Comparison of ENCODE assay signal across 8 cellular contexts in the genomic region with DNA sequence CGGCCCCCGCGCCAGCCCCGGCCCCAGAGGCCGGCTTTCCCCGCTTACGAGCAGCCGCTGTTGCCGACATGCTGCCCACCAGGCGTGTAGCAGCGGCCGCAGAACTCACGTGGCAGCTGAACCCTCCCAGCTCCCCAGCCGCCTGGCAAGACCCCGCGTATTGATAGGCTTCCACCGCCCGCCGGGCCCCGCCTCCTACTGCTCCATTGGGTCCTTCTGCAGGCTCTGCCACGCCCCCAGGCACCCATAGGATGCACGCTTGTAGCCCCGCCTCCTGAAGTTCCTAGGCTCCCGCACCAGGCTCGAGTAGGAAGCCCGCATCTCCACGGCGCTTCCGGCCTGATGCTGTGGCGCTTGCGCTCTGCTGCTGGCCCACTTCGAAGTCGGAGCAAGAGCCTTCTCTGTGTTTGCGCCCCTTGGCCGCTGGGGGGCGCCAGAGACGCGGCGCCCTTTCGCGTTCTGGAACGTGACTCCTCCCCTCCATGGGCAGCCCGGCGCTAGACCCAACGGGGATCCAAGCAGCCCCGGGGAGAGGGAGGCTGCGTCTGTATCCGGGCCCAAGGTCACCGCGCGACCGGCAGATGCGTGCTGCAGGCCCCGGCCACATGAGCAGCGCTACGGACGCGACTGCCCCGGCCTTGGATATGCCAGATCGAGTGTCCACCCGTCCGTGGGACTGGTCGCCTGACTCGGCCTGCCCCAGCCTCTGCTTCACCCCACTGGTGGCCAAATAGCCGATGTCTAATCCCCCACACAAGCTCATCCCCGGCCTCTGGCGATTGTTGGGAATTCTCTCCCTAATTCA. TPM values are rescaled to one million over a fixed set of nuclear protein-coding genes. Genes with fewer than 3 reads are reported as not detected.
DNase-seq lines count a peak whose midpoint lies in the region; ATAC-seq, FAIRE-seq and TF ChIP-seq lines count a peak whose summit lies in the region.

A gene (plus strand): TSS at position 566 of the 805 bp plus-strand sequence. CDS start 993 bp downstream, outside the sequence.
A gene with protein sequence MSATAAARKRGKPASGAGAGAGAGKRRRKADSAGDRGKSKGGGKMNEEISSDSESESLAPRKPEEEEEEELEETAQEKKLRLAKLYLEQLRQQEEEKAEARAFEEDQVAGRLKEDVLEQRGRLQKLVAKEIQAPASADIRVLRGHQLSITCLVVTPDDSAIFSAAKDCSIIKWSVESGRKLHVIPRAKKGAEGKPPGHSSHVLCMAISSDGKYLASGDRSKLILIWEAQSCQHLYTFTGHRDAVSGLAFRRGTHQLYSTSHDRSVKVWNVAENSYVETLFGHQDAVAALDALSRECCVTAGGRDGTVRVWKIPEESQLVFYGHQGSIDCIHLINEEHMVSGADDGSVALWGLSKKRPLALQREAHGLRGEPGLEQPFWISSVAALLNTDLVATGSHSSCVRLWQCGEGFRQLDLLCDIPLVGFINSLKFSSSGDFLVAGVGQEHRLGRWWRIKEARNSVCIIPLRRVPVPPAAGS (minus strand): TSS at position 107 of the 805 bp plus-strand sequence. CDS start 37 bp downstream, at position 70.

- peak; percentile 100 for DNase-seq in CD14-positive monocyte (ENCODE audit: low spot score)
- peak; percentile 95 for DNase-seq in NCI-H748 treated with DMSO at 0.1 percent for 48 hours (lab: John Stamatoyannopoulos, UW)
- DNase-seq in activated CD4-positive, alpha-beta T cell treated with anti-CD3 and anti-CD28 coated beads, Interleukin-2, amount 50 U/mL, for 4 hours, result peak; percentile 99 to 100
- DNase-seq in dermis blood vessel endothelial cell, result peak; percentile 100
- peak; percentile 99 for DNase-seq in HepG2 (ENCODE audit: low spot score)
- DNase-seq in stimulated activated CD4-positive, alpha-beta T cell treated with anti-CD3 and anti-CD28 coated beads, Interleukin-4, amount 100 ng/mL, for 24 hours, result peak; percentile 100

- peaks cover 17 to 24% of the 10 kb centered on the region in 2 donors for H3K36me3 Mint-ChIP-seq in CD14-positive monocyte

- H3K36me3 ChIP-seq in HepG2 (replicated peaks in 1 of 2; ENCODE audit: control insufficient read depth in 1 of 2, insufficient read depth in 2 of 2, low read length in 2 of 2), result peaks cover 8 to 18% of the 10 kb centered on the region in 2 experiments; a peak in 3 of 5 replicates

- peaks cover 28% of the 10 kb centered on the region for H3K79me2 ChIP-seq in HepG2 (ENCODE audit: insufficient read depth, low read length)

- no peaks in the 10 kb centered on the region for H3K27me3 Mint-ChIP-seq in CD14-positive monocyte (ENCODE audit: low read depth in 3 of 3)

- H3K4me1 Mint-ChIP-seq in CD14-positive monocyte, result peaks cover 28% of the 10 kb centered on the region

- no peaks in the 10 kb centered on the region; the same call in 1 of the 2 replicates for H4K20me1 ChIP-seq in HepG2 (ENCODE audit: insufficient read depth, low read length)

- ATAC-seq in GM19351 (IDR thresholded peaks at IDR 0.05; ENCODE audit: unreplicated experiment) (peak; percentile 89), HG03558 (IDR thresholded peaks at IDR 0.05; ENCODE audit: extremely low read depth, unreplicated experiment) (peak; percentile 85), HepG2 (peak; percentile 88)

- H3K9me3 Mint-ChIP-seq in CD14-positive monocyte, result peaks cover 0 to 2% (median 0%) of the 10 kb centered on the region in 7 donors

- H3K4me1 ChIP-seq in HepG2 (ENCODE audit: insufficient read depth, low read length), result peaks cover 33% of the 10 kb centered on the region

- peak within 1 kb of the TSS; percentile 93 for H3K9ac ChIP-seq in HepG2 (ENCODE audit: insufficient read depth, low read depth, low read length)

- no TSS peak for BruUV-seq in HepG2 (replicated peaks; lab: Mats Ljungman, UMichigan)

- POLR2A ChIA-PET in HepG2 (lab: Yijun Ruan, JAX), result interaction anchor here (0.7 to 4.5 kb wide), 20 partner anchors 9 to 442 kb away, joined by 3 to 173 read pairs (median 8); a partner anchor contains a TSS

- TF ChIP-seq POLR2A in HepG2 (IDR thresholded peaks at IDR 0.05; ENCODE audit: insufficient read depth in 1 of 2, low read depth in 2 of 2, low read length in 2 of 2), result peak in 1 of 2 experiments; percentile 45; a peak in 1 of 4 replicates

- H2AFZ ChIP-seq in HepG2 (ENCODE audit: low read length), result no peak within 1 kb of the TSS

- TF ChIP-seq RAD21 in HepG2 (CRISPR knock-in tag; IDR thresholded peaks at IDR 0.05), result peak; percentile 99

- TF ChIP-seq EP300 in HepG2 (IDR thresholded peaks at IDR 0.05; ENCODE audit: low read depth in 2 of 2, low read length in 2 of 2), result peak in 1 of 2 experiments; percentile 20; a peak in 1 of 4 replicates
- no peak for TF ChIP-seq EP300 in HepG2 (CRISPR knock-in tag; IDR thresholded peaks at IDR 0.05; ENCODE audit: borderline replicate concordance)

- intact Hi-C loops in CD14-positive monocyte (cut with micrococcal nuclease), result loop anchor here (2.0 to 5.0 kb wide), 5 partner anchors 33 to 200 kb away; a partner anchor contains a TSS
- intact Hi-C loops in HepG2 (cut with micrococcal nuclease; ENCODE audit: unreplicated experiment), result loop anchor here (1.0 to 2.0 kb wide), 3 partner anchors 32 to 53 kb away; a partner anchor contains a TSS

- H3K4me3 Mint-ChIP-seq in CD14-positive monocyte, result peak within 1 kb of the TSS; percentile 86 to 90

- peak; percentile 97 for FAIRE-seq in HepG2 (lab: Jason Lieb, UNC)

- H3K27ac Mint-ChIP-seq in CD14-positive monocyte, result peak within 1 kb of the TSS; percentile 74 to 91 (median 84)

- H3K4me2 ChIP-seq in HepG2 (ENCODE audit: low read depth, low read length), result peak within 1 kb of the TSS; percentile 95

- CTCF ChIA-PET in HepG2 (lab: Yijun Ruan, JAX; ENCODE audit: low intra/inter-chr PET ratio, low total read pairs), result interaction anchor here (1.2 to 2.1 kb wide), 4 partner anchors 33 to 59 kb away, joined by 3 to 34 read pairs (median 14); a partner anchor contains a TSS

- peak; percentile 98 for TF ChIP-seq CTCF in CD14-positive monocyte (IDR thresholded peaks at IDR 0.05)
- TF ChIP-seq CTCF in HepG2 (CRISPR knock-in tag; IDR thresholded peaks at IDR 0.05), result peak; percentile 100

- no peaks in the 10 kb centered on the region; a peak in 1 of 5 replicates for H3K27me3 ChIP-seq in HepG2 (ENCODE audit: control insufficient read depth in 1 of 2, insufficient read depth in 2 of 2, low read length in 2 of 2)

- H3K27ac ChIP-seq in HepG2 (ENCODE audit: extremely low read length, insufficient read depth, low read length), result peak within 1 kb of the TSS; percentile 93

- no peaks in the 10 kb centered on the region for H3K9me3 ChIP-seq in HepG2 (ENCODE audit: low read length)

- in situ Hi-C loops in HepG2 (cut with HindIII; ENCODE audit: extremely low pct_ligation_motif_present, low pct_unique_long_range_greater_than_20kb), result no loop called here

- 2% methylated on average over 25 of the region's 67 CpGs for WGBS in HepG2 (ENCODE audit: low lambda C conversion rate)

- H3K4me3 ChIP-seq in HepG2 (replicated peaks in 1 of 3; ENCODE audit: insufficient read depth in 1 of 3, low read depth in 2 of 3, low read length in 3 of 3), result peak within 1 kb of the TSS; percentile 80 to 88 (median 84)

RNA-seq across cellular contexts. Expression of the first gene that starts in this region (rescaled TPM):
- polyA plus RNA-seq in CD14-positive monocyte (1 to 10 TPM; 1.2 to 1.7 TPM), HepG2 (2011; rRNA removed) (21.5 and 24.0 TPM in 2 replicates)
- total RNA-seq in dermis blood vessel endothelial cell (9.9 and 17.9 TPM in 2 replicates), HepG2 (2016; rRNA removed; fragmentation: Illumina TruSeq; extraction: Trizol) (7.7 and 11.2 TPM in 2 replicates)
- total RNA-seq in HepG2 (2016; cell fraction: cytosol; rRNA removed; fragmentation: Illumina TruSeq; extraction: Trizol; ENCODE audit: low read depth), result 4.4 and 5.3 TPM in 2 replicates
- total RNA-seq in HepG2 (2016; cell fraction: insoluble cytoplasmic fraction; rRNA removed; fragmentation: Illumina TruSeq; extraction: Trizol), result 6.8 and 10.6 TPM in 2 replicates
- total RNA-seq in HepG2 (2016; cell fraction: membrane; rRNA removed; fragmentation: Illumina TruSeq; extraction: Trizol), result 10.0 and 10.4 TPM in 2 replicates
- total RNA-seq in HepG2 (2016; cell fraction: nucleus; rRNA removed; fragmentation: Illumina TruSeq; extraction: Trizol), result 10.2 and 13.8 TPM in 2 replicates
- polyA plus RNA-seq in HepG2 (2011; cell fraction: cytosol; rRNA removed), result 11.3 and 15.3 TPM in 2 replicates
- polyA plus RNA-seq in HepG2 (2011; cell fraction: nucleus; rRNA removed), result 122 and 127 TPM in 2 replicates
- 13.0 and 15.1 TPM in 2 replicates for polyA plus RNA-seq in HepG2 (2012)
- 4.9 and 6.1 TPM in 2 replicates for polyA plus RNA-seq in HepG2 (2016; cell fraction: cytosol; fragmentation: Illumina TruSeq; extraction: Trizol; ENCODE audit: low read depth)
- 7.2 and 10.0 TPM in 2 replicates for polyA plus RNA-seq in HepG2 (2016; cell fraction: insoluble cytoplasmic fraction; fragmentation: Illumina TruSeq; extraction: Trizol; ENCODE audit: low read depth)
- polyA plus RNA-seq in HepG2 (2016; cell fraction: membrane; fragmentation: Illumina TruSeq; extraction: Trizol; ENCODE audit: low read depth), result 9.7 and 11.0 TPM in 2 replicates
- 32.8 and 38.7 TPM in 2 replicates for polyA plus RNA-seq in HepG2 (2016; cell fraction: nucleus; fragmentation: Illumina TruSeq; extraction: Trizol; ENCODE audit: insufficient read depth, low read depth)
- 11.0 and 13.9 TPM in 2 replicates for polyA minus RNA-seq in HepG2 (2011; rRNA and poly(A)+ RNA removed; ENCODE audit: low replicate concordance)
- 4.7 and 10.5 TPM in 2 replicates for polyA minus RNA-seq in HepG2 (2011; cell fraction: cytosol; rRNA and poly(A)+ RNA removed)
- 12.6 and 14.9 TPM in 2 replicates for polyA minus RNA-seq in HepG2 (2011; cell fraction: nucleus; rRNA and poly(A)+ RNA removed)

RNA-seq across cellular contexts. Expression of the second gene that starts in this region (rescaled TPM):
- polyA plus RNA-seq in CD14-positive monocyte, result 10 to 100 TPM in 1 of 2 donors, 1 to 10 TPM in 1; 6.7 to 10.4 TPM
- 18.7 and 22.2 TPM in 2 replicates for total RNA-seq in dermis blood vessel endothelial cell
- 39.4 and 44.0 TPM in 2 replicates for total RNA-seq in HepG2 (2016; rRNA removed; fragmentation: Illumina TruSeq; extraction: Trizol)
- 6.2 and 7.8 TPM in 2 replicates for total RNA-seq in HepG2 (2016; cell fraction: cytosol; rRNA removed; fragmentation: Illumina TruSeq; extraction: Trizol; ENCODE audit: low read depth)
- 38.4 and 46.4 TPM in 2 replicates for total RNA-seq in HepG2 (2016; cell fraction: insoluble cytoplasmic fraction; rRNA removed; fragmentation: Illumina TruSeq; extraction: Trizol)
- 10.0 and 10.2 TPM in 2 replicates for total RNA-seq in HepG2 (2016; cell fraction: membrane; rRNA removed; fragmentation: Illumina TruSeq; extraction: Trizol)
- 21.0 and 22.3 TPM in 2 replicates for total RNA-seq in HepG2 (2016; cell fraction: nucleus; rRNA removed; fragmentation: Illumina TruSeq; extraction: Trizol)
- polyA plus RNA-seq in HepG2 (2011; rRNA removed), result 14.8 and 18.4 TPM in 2 replicates
- 13.9 and 19.4 TPM in 2 replicates for polyA plus RNA-seq in HepG2 (2011; cell fraction: cytosol; rRNA removed)
- polyA plus RNA-seq in HepG2 (2011; cell fraction: nucleus; rRNA removed), result 42.5 and 45.1 TPM in 2 replicates
- polyA plus RNA-seq in HepG2 (2012), result 14.6 and 19.9 TPM in 2 replicates
- polyA plus RNA-seq in HepG2 (2016; cell fraction: cytosol; fragmentation: Illumina TruSeq; extraction: Trizol; ENCODE audit: low read depth), result 5.6 and 5.7 TPM in 2 replicates
- polyA plus RNA-seq in HepG2 (2016; cell fraction: insoluble cytoplasmic fraction; fragmentation: Illumina TruSeq; extraction: Trizol; ENCODE audit: low read depth), result 36.5 and 39.9 TPM in 2 replicates
- polyA plus RNA-seq in HepG2 (2016; cell fraction: membrane; fragmentation: Illumina TruSeq; extraction: Trizol; ENCODE audit: low read depth), result 7.6 and 8.2 TPM in 2 replicates
- polyA plus RNA-seq in HepG2 (2016; cell fraction: nucleus; fragmentation: Illumina TruSeq; extraction: Trizol; ENCODE audit: insufficient read depth, low read depth), result 51.2 and 56.8 TPM in 2 replicates
- 24.9 and 39.6 TPM in 2 replicates for polyA minus RNA-seq in HepG2 (2011; rRNA and poly(A)+ RNA removed; ENCODE audit: low replicate concordance)
- 10.6 and 12.4 TPM in 2 replicates for polyA minus RNA-seq in HepG2 (2011; cell fraction: cytosol; rRNA and poly(A)+ RNA removed)
- 4.5 and 4.8 TPM in 2 replicates for polyA minus RNA-seq in HepG2 (2011; cell fraction: nucleus; rRNA and poly(A)+ RNA removed)

Comparison
In these comparisons a context has a peak if more than half of its experiments do, and no peak if none do; other contexts are left out.
1. Peak in every context shown above with its lines: DNase-seq, ATAC-seq, H3K4me3 ChIP-seq and H3K27ac ChIP-seq.